11 cellular contexts compared by ENCODE assay signal in the genomic region with DNA sequence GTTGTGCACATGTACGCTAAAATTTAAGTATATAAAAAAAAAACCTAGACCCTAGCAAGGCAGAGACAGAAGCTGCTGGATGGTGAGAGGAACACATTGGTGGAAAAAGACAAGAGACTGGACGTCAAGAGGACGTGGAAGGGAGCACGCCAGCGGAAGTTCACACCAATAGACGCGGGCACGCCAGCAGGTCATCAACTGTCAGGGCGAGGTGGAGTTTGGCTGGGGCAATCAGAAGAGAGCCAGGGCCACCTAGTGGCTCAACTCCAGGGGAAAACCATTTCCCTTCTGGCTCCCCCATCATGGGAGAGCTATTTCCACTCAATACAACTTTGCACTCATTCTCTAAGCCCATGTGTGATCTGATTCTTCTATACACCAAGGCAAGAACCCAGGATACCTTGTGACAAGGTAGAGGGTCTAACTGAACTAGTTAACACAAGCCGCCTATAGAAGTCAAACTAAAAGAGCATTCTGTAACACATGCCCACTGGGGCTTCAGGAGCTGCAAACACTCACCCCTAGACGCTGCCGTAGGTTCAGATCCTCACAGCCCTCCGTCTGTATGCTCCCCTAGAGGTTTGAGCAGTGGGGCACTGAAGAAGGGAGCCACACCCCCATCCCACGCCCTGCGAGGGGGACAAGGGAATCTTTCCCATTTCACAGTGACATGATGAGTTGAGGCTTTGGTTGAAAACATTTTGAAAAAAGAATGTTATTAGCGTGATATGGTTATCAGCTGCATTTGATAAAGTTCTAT.
DNase-seq lines count a peak whose midpoint lies in the region; ATAC-seq and TF ChIP-seq lines count a peak whose summit lies in the region.
"Had no signal": no experiment of that assay in that cellular context is flagged by ENCODE, and none has a peak within 500 bp of the region (broad histone marks: within the 10 kb centered on the region; RNA-seq: fewer than 3 reads in every experiment).

No MANE protein-coding gene starts in this region.

- no TSS peak for BruUV-seq in OCI-LY7 (replicated peaks; lab: Mats Ljungman, UMichigan)

- no peaks in the 10 kb centered on the region for H3K9me3 ChIP-seq in OCI-LY7 (ENCODE audit: low read length)
- peaks cover 0 to 4% (median 0%) of the 10 kb centered on the region in 3 donors for H3K9me3 ChIP-seq in gastrocnemius medialis

- POLR2A ChIA-PET in OCI-LY7 (lab: Charles Lee): interaction anchor here (1.2 kb wide), 1 partner anchor 11 kb away, joined by 4 read pairs; no protein-coding TSS in a partner anchor

- H2AFZ ChIP-seq in OCI-LY7 (ENCODE audit: low read length): no peak overlapping the region

- H3K4me1 ChIP-seq in OCI-LY7 (ENCODE audit: insufficient read depth, low read length, poor library complexity, severe bottlenecking): no peaks in the 10 kb centered on the region
- H3K4me1 ChIP-seq in gastrocnemius medialis: no peaks in the 10 kb centered on the region

- no peaks in the 10 kb centered on the region for H3K9me2 ChIP-seq in OCI-LY7 (ENCODE audit: insufficient read depth, low read length)

- H3K4me3 ChIP-seq in OCI-LY7 (ENCODE audit: low read depth, low read length, poor library complexity, severe bottlenecking) (no peak overlapping the region), gastrocnemius medialis (no peak overlapping the region)
- H3K4me3 ChIP-seq: SK-N-MC had no signal

- no peak overlapping the region for H3K4me2 ChIP-seq in OCI-LY7 (ENCODE audit: low read length)

- H3K79me2 ChIP-seq in OCI-LY7 (ENCODE audit: insufficient read depth, low read depth, low read length): no peaks in the 10 kb centered on the region

- in situ Hi-C loops in gastrocnemius medialis (cut with MboI; ENCODE audit: low sequenced_read_pairs in 4 of 4): no loop called here

- CTCF ChIA-PET in OCI-LY7 (lab: Charles Lee; ENCODE audit: unreplicated experiment): interaction anchor here (1.1 kb wide), 1 partner anchor 10 kb away, joined by 3 read pairs; no protein-coding TSS in a partner anchor

- TF ChIP-seq POLR2A in gastrocnemius medialis (IDR thresholded peaks at IDR 0.05): no peak

- DNase-seq in Ammon's horn (ENCODE audit: low spot score) (peak; percentile 12), OCI-LY7 (ENCODE audit: low spot score) (no peak), iPS-NIHi11 (ENCODE audit: low spot score) (peak; percentile 38), AG08395 (ENCODE audit: low spot score) (no peak), NCI-H128 (lab: John Stamatoyannopoulos, UW; ENCODE audit: unreplicated experiment) (no peak), T1000 (lab: John Stamatoyannopoulos, UW) (no peak), gastrocnemius medialis (no peak)
- DNase-seq: foreskin fibroblast, retina had no signal

- no peaks in the 10 kb centered on the region for H3K27me3 ChIP-seq in gastrocnemius medialis

- H3K27ac ChIP-seq in OCI-LY7 (ENCODE audit: low read depth, low read length, poor library complexity, severe bottlenecking) (no peak overlapping the region), gastrocnemius medialis (no peak overlapping the region)
- H3K27ac ChIP-seq: SK-N-MC had no signal

- no peaks in the 10 kb centered on the region for H3K36me3 ChIP-seq in OCI-LY7 (ENCODE audit: insufficient read depth, low read length)
- no peaks in the 10 kb centered on the region for H3K36me3 ChIP-seq in gastrocnemius medialis

- ATAC-seq in GM21786 (IDR thresholded peaks at IDR 0.05; ENCODE audit: unreplicated experiment) (peak; percentile 44), gastrocnemius medialis (no peak)

- no peaks in the 10 kb centered on the region for H4K20me1 ChIP-seq in OCI-LY7 (ENCODE audit: insufficient read depth, low read length)

- intact Hi-C loops in OCI-LY7 (cut with micrococcal nuclease; ENCODE audit: unreplicated experiment): loop anchor here (10.0 kb wide), 1 partner anchor 705 kb away; a partner anchor contains a TSS
- intact Hi-C loops in gastrocnemius medialis (cut with DNase I; ENCODE audit: low total_unique reads): no loop called here

- TF ChIP-seq CTCF in OCI-LY7 (conservative IDR thresholded peaks at IDR 0.05; ENCODE audit: low read length) (peak; percentile 25; the same call in 1 of the 2 replicates), gastrocnemius medialis (IDR thresholded peaks at IDR 0.05 in 4 of 5, conservative IDR thresholded peaks at IDR 0.05 in 1 of 5) (no peak)

Comparison
In these comparisons a context has a peak if more than half of its experiments do, and no peak if none do; other contexts are left out.
1. DNase-seq: peak in Ammon's horn (single experiment) and iPS-NIHi11 (single experiment); none in OCI-LY7 (single experiment), AG08395 (single experiment), NCI-H128 (single experiment), T1000 (single experiment) and gastrocnemius medialis (0 of 2).